In the genomic region with DNA sequence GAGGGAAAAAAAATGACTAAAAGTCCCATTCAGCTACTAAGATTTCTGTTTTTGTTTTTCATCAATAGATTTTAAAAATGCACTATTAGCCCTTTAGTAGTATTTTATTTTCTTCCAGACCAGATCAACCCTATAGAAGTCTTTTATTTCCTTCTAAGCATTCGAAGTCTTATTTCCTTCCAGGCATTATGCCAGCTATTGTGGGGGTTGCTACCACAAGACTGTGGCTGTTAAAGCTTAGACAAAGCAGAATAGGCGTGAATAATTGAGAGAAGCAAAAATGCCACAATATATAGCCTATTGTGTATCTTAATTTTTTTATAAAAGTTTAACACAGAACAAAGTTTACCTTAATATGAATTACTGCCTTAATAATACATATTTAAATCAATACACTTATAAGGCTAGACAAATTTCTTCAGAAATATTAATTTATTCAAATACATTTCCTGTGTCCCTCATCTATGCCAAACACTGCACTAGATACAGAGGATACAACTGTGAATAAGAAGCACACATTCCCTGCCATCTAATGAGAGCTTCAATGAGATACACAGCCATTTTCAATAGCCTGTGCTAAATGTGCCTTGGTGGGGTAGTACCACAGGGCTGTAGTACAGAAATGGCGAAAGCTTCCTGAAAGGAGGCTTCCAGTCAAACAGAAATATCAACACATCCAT, we compare ENCODE assay signal across 25 cellular contexts. TPM values are rescaled to one million over a fixed set of nuclear protein-coding genes. Genes with fewer than 3 reads are reported as not detected.
DNase-seq lines count a peak whose midpoint lies in the region; ATAC-seq and TF ChIP-seq lines count a peak whose summit lies in the region.
"Had no signal": no experiment of that assay in that cellular context is flagged by ENCODE, and none has a peak within 500 bp of the region (broad histone marks: within the 10 kb centered on the region; RNA-seq: fewer than 3 reads in every experiment).

No MANE protein-coding gene starts in this region.

- H3K4me3 ChIP-seq in CD4-positive, alpha-beta memory T cell (ENCODE audit: low read length in 2 of 2) = no peak overlapping the region
- H3K4me3 ChIP-seq in astrocyte of the spinal cord (ENCODE audit: low read depth, low read length) = no peak overlapping the region
- H3K4me3 ChIP-seq: BLaER1 treated with 17β-estradiol and CSF1 and Interleukin-3, amounts not matched to agents 10 nM and 100 nM; body of pancreas; mucosa of descending colon had no signal

- peaks cover 14 to 45% of the 10 kb centered on the region in 2 donors for H3K36me3 Mint-ChIP-seq in CD4-positive, alpha-beta memory T cell

- H3K36me3 ChIP-seq in CD4-positive, alpha-beta memory T cell (ENCODE audit: insufficient read depth, low read length) = no peaks in the 10 kb centered on the region

- POLR2A ChIA-PET in CD4-positive, alpha-beta memory T cell (lab: Charles Lee; ENCODE audit: partially characterized antibody) = no interaction called here

- H3K9me3 Mint-ChIP-seq in CD4-positive, alpha-beta memory T cell = peaks cover 0 to 10% (median 3%) of the 10 kb centered on the region in 8 donors
- H3K9me3 Mint-ChIP-seq: activated CD4-positive, alpha-beta memory T cell treated with anti-CD3 and anti-CD28 coated beads, Interleukin-2, amount 10 ng/mL, durations not matched to agents 7 days and 5 days had no signal

- H3K27me3 Mint-ChIP-seq in CD4-positive, alpha-beta memory T cell = no peaks in the 10 kb centered on the region
- H3K27me3 Mint-ChIP-seq: activated CD4-positive, alpha-beta memory T cell treated with anti-CD3 and anti-CD28 coated beads, Interleukin-2, amount 10 ng/mL, durations not matched to agents 7 days and 5 days; activated naive CD4-positive, alpha-beta T cell treated with anti-CD3 and anti-CD28 coated beads, Interleukin-2, amount 10 ng/mL, durations not matched to agents 7 days and 5 days had no signal

- DNase-seq in CD4-positive, alpha-beta memory T cell = peak in 3 of 5 donors; percentile 8 to 14 (median 8)
- DNase-seq in NCI-H226 = peak; percentile 21
- DNase-seq in astrocyte of the spinal cord (ENCODE audit: low read depth, low spot score) = peak; percentile 80
- peak; percentile 66 for DNase-seq in glomerular visceral epithelial cell (ENCODE audit: extremely low spot score)
- DNase-seq in activated naive CD4-positive, alpha-beta T cell (lab: John Stamatoyannopoulos, UW) = no peak
- no peak for DNase-seq in cardiac septum (ENCODE audit: low spot score)
- DNase-seq: activated CD4-positive, alpha-beta memory T cell treated with anti-CD3 and anti-CD28 coated beads, Interleukin-2, amount 10 ng/mL, durations not matched to agents 7 days and 5 days; activated CD4-positive, CD25-positive, alpha-beta regulatory T cell; activated naive CD4-positive, alpha-beta T cell treated with anti-CD3 and anti-CD28 coated beads, Interleukin-2, amount 10 ng/mL, durations not matched to agents 7 days and 5 days; activated T-cell treated with anti-CD3 and anti-CD28 coated beads, Interleukin-2, amount 50 U/mL, for 1 hour; body of pancreas; DMS 273 treated with DMSO at 0.1 percent for 48 hours; head of caudate nucleus; Karpas-422; left ventricle myocardium superior; NCI-H1417; NCI-H2107; NCI-H69; right cardiac atrium; Right ventricle myocardium superior had no signal

- H3K4me1 ChIP-seq in CD4-positive, alpha-beta memory T cell (ENCODE audit: insufficient read depth, low read length) = peaks cover 27% of the 10 kb centered on the region
- H3K4me1 ChIP-seq: BLaER1 treated with 17β-estradiol and CSF1 and Interleukin-3, amounts not matched to agents 10 nM and 100 nM; body of pancreas had no signal

- intact Hi-C loops in CD4-positive, alpha-beta memory T cell (cut with micrococcal nuclease) = no loop called here
- intact Hi-C loops in cardiac septum (cut with DNase I) = no loop called here

- H3K9me3 ChIP-seq in CD4-positive, alpha-beta memory T cell (ENCODE audit: control insufficient read depth in 1 of 2, low read length in 2 of 2) = no peaks in the 10 kb centered on the region
- H3K9me3 ChIP-seq: body of pancreas, mucosa of descending colon had no signal

- H3K4me3 Mint-ChIP-seq in CD4-positive, alpha-beta memory T cell = peak overlapping the region in 1 of 8 donors; percentile 9
- H3K4me3 Mint-ChIP-seq: activated CD4-positive, alpha-beta memory T cell treated with anti-CD3 and anti-CD28 coated beads, Interleukin-2, amount 10 ng/mL, durations not matched to agents 7 days and 5 days; activated naive CD4-positive, alpha-beta T cell treated with anti-CD3 and anti-CD28 coated beads, Interleukin-2, amount 10 ng/mL, durations not matched to agents 7 days and 5 days had no signal

- ATAC-seq in GM18858 (IDR thresholded peaks at IDR 0.05; ENCODE audit: unreplicated experiment) = no peak
- ATAC-seq in GM21723 (IDR thresholded peaks at IDR 0.05; ENCODE audit: unreplicated experiment) = no peak
- ATAC-seq: body of pancreas, esophagus mucosa, left ventricle myocardium superior, mucosa of descending colon, right cardiac atrium had no signal

- peaks cover 25 to 48% (median 37%) of the 10 kb centered on the region in 4 donors for H3K4me1 Mint-ChIP-seq in CD4-positive, alpha-beta memory T cell

- H3K27ac ChIP-seq in CD4-positive, alpha-beta memory T cell (ENCODE audit: low read depth, low read length) = no peak overlapping the region
- H3K27ac ChIP-seq: BLaER1 treated with 17β-estradiol and CSF1 and Interleukin-3, amounts not matched to agents 10 nM and 100 nM; body of pancreas had no signal

- no peaks in the 10 kb centered on the region for H3K27me3 ChIP-seq in CD4-positive, alpha-beta memory T cell (ENCODE audit: insufficient read depth, low read length)
- H3K27me3 ChIP-seq: BLaER1 treated with 17β-estradiol and CSF1 and Interleukin-3, amounts not matched to agents 10 nM and 100 nM; body of pancreas had no signal

- CTCF ChIA-PET in CD4-positive, alpha-beta memory T cell (lab: Charles Lee; ENCODE audit: partially characterized antibody) = interaction anchor here (1.0 kb wide), 1 partner anchor 9 kb away, joined by 3 read pairs; no protein-coding TSS in a partner anchor

- TF ChIP-seq CTCF in astrocyte of the spinal cord (IDR thresholded peaks at IDR 0.05; ENCODE audit: low read depth, low read length) = no peak

- in situ Hi-C loops in astrocyte of the spinal cord (cut with HindIII; ENCODE audit: low sequenced_read_pairs) = no loop called here

- no peak overlapping the region for H3K27ac Mint-ChIP-seq in CD4-positive, alpha-beta memory T cell
- H3K27ac Mint-ChIP-seq: activated CD4-positive, alpha-beta memory T cell treated with anti-CD3 and anti-CD28 coated beads, Interleukin-2, amount 10 ng/mL, durations not matched to agents 7 days and 5 days; activated naive CD4-positive, alpha-beta T cell treated with anti-CD3 and anti-CD28 coated beads, Interleukin-2, amount 10 ng/mL, durations not matched to agents 7 days and 5 days had no signal

RNA-seq across cellular contexts. Expression of a gene that starts 33.1 kb away (rescaled TPM):
- total RNA-seq in CD4-positive, alpha-beta memory T cell = 10 to 100 TPM; 11.0 to 17.7 TPM
- polyA plus RNA-seq in CD4-positive, alpha-beta memory T cell = 1 to 10 TPM; 9.0 to 9.2 TPM
- total RNA-seq in cardiac septum = 5.0 TPM

Comparison
In these comparisons a context has a peak if more than half of its experiments do, and no peak if none do; other contexts are left out.
1. DNase-seq: peak in CD4-positive, alpha-beta memory T cell (3 of 5), NCI-H226 (single experiment), astrocyte of the spinal cord (single experiment) and glomerular visceral epithelial cell (single experiment); none in activated naive CD4-positive, alpha-beta T cell (0 of 4) and cardiac septum (single experiment).